Comparison of ENCODE assay signal across 1 cellular context in genomic region chr22:17770180-17771077, GRCh38.
TF ChIP-seq lines count a peak whose summit lies in the region.

No MANE protein-coding gene starts in this region.

TF ChIP-seq in HEK293, 187 proteins besides CTCF, POLR2A, EP300 and RAD21 (continued from another document):
- TF ChIP-seq, protein P1, sequence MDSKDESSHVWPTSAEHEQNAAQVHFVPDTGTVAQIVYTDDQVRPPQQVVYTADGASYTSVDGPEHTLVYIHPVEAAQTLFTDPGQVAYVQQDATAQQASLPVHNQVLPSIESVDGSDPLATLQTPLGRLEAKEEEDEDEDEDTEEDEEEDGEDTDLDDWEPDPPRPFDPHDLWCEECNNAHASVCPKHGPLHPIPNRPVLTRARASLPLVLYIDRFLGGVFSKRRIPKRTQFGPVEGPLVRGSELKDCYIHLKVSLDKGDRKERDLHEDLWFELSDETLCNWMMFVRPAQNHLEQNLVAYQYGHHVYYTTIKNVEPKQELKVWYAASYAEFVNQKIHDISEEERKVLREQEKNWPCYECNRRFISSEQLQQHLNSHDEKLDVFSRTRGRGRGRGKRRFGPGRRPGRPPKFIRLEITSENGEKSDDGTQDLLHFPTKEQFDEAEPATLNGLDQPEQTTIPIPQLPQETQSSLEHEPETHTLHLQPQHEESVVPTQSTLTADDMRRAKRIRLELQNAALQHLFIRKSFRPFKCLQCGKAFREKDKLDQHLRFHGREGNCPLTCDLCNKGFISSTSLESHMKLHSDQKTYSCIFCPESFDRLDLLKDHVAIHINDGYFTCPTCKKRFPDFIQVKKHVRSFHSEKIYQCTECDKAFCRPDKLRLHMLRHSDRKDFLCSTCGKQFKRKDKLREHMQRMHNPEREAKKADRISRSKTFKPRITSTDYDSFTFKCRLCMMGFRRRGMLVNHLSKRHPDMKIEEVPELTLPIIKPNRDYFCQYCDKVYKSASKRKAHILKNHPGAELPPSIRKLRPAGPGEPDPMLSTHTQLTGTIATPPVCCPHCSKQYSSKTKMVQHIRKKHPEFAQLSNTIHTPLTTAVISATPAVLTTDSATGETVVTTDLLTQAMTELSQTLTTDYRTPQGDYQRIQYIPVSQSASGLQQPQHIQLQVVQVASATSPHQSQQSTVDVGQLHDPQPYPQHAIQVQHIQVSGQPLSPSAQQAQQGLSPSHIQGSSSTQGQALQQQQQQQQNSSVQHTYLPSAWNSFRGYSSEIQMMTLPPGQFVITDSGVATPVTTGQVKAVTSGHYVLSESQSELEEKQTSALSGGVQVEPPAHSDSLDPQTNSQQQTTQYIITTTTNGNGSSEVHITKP (tag by site-specific recombination; IDR thresholded peaks at IDR 0.05) = peak; percentile 33; the same call in 1 of the 2 replicates
TF ChIP-seq in HEK293: peak in this region for 2.
